22 cellular contexts compared by ENCODE assay signal in the genomic region with DNA sequence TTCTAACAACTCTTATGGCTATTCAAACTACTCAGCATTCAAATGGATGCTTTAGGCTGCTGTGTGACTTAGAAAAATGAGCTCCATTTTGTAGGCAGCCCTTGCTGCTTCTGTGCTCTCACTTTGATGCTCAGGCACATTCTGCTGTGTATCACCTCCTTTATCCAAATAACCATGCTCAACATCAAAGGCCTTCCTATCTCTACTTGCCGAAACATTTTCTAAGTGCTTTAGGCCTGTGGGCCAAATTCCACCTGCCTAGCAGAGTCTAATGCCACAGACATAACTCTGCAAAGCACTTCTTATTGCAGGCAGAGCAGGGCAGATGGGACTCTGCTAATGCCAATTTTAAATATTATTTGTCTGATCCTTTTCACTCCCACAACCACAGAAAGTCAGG.
"Had no signal": no experiment of that assay in that cellular context is flagged by ENCODE, and none has a peak within 500 bp of the region (broad histone marks: within the 10 kb centered on the region; RNA-seq: fewer than 3 reads in every experiment).

No MANE protein-coding gene starts in this region.

- H3K36me3 Mint-ChIP-seq: naive thymus-derived CD8-positive, alpha-beta T cell; stimulated activated memory B cell treated with anti-CD40 and anti-IgM and Interleukin-4, amounts not matched to agents 10 μg/mL and 1 μg/mL and 100 μg/mL, for 72 hours had no signal

- H3K9me3 Mint-ChIP-seq: stimulated activated memory B cell treated with anti-CD40 and anti-IgM and Interleukin-4, amounts not matched to agents 10 μg/mL and 1 μg/mL and 100 μg/mL, for 72 hours; stimulated activated naive CD8-positive, alpha-beta T cell treated with anti-CD3 and anti-CD28 coated beads, Interleukin-15, Interleukin-2, amounts not matched to agents 100 ng/mL and 50 ng/mL, for 24 hours had no signal

- DNase-seq: dorsolateral prefrontal cortex; effector CD4-positive, alpha-beta T cell; head of caudate nucleus; kidney; mesenchymal stem cell; naive thymus-derived CD8-positive, alpha-beta T cell; nephron progenitor cell; occipital lobe; ovary; posterior cingulate gyrus; psoas muscle; right cardiac atrium; spleen; stimulated activated CD4-positive, alpha-beta T cell treated with anti-CD3 and anti-CD28 coated beads, Interleukin-4, amount 100 ng/mL, for 4 hours; upper lobe of right lung; uterus had no signal

- H3K27me3 Mint-ChIP-seq: naive thymus-derived CD8-positive, alpha-beta T cell; stimulated activated memory B cell treated with anti-CD40 and anti-IgM and Interleukin-4, amounts not matched to agents 10 μg/mL and 1 μg/mL and 100 μg/mL, for 72 hours; stimulated activated naive CD8-positive, alpha-beta T cell treated with anti-CD3 and anti-CD28 coated beads, Interleukin-15, Interleukin-2, amounts not matched to agents 100 ng/mL and 50 ng/mL, for 24 hours had no signal

- H3K27ac Mint-ChIP-seq: naive thymus-derived CD8-positive, alpha-beta T cell; nephron progenitor cell; stimulated activated memory B cell treated with anti-CD40 and anti-IgM and Interleukin-4, amounts not matched to agents 10 μg/mL and 1 μg/mL and 100 μg/mL, for 72 hours; stimulated activated naive CD8-positive, alpha-beta T cell treated with anti-CD3 and anti-CD28 coated beads, Interleukin-15, Interleukin-2, amounts not matched to agents 100 ng/mL and 50 ng/mL, for 24 hours had no signal

- ATAC-seq: left lobe of liver; naive thymus-derived CD8-positive, alpha-beta T cell; psoas muscle; right cardiac atrium; stimulated activated memory B cell treated with anti-CD40 and anti-IgM and Interleukin-4, amounts not matched to agents 10 μg/mL and 1 μg/mL and 100 μg/mL, for 72 hours; upper lobe of right lung had no signal

- H3K27ac ChIP-seq: dorsolateral prefrontal cortex, ovary, psoas muscle, skin epidermis, spleen, thoracic aorta, tibial nerve, upper lobe of right lung, uterus had no signal

- H3K9me3 ChIP-seq: ovary, upper lobe of right lung, uterus had no signal

- H3K4me1 Mint-ChIP-seq: naive thymus-derived CD8-positive, alpha-beta T cell; nephron progenitor cell; stimulated activated memory B cell treated with anti-CD40 and anti-IgM and Interleukin-4, amounts not matched to agents 10 μg/mL and 1 μg/mL and 100 μg/mL, for 72 hours had no signal

- H3K4me3 Mint-ChIP-seq: naive thymus-derived CD8-positive, alpha-beta T cell; nephron progenitor cell; stimulated activated memory B cell treated with anti-CD40 and anti-IgM and Interleukin-4, amounts not matched to agents 10 μg/mL and 1 μg/mL and 100 μg/mL, for 72 hours; stimulated activated naive CD8-positive, alpha-beta T cell treated with anti-CD3 and anti-CD28 coated beads, Interleukin-15, Interleukin-2, amounts not matched to agents 100 ng/mL and 50 ng/mL, for 24 hours had no signal

- H3K27me3 ChIP-seq: dorsolateral prefrontal cortex, ovary, spleen, tibial nerve, upper lobe of right lung, uterus had no signal
